In genomic region chr6:138620630-138621029, GRCh38 we compare ENCODE assay signal across 20 cellular contexts.
"Had no signal": no experiment of that assay in that cellular context is flagged by ENCODE, and none has a peak within 500 bp of the region (broad histone marks: within the 10 kb centered on the region; RNA-seq: fewer than 3 reads in every experiment).

No MANE protein-coding gene starts in this region.

- H3K27ac Mint-ChIP-seq: activated CD8-positive, alpha-beta T cell treated with anti-CD3 and anti-CD28 coated beads, Interleukin-2, amount 10 ng/mL, durations not matched to agents 7 days and 5 days; activated naive CD8-positive, alpha-beta T cell; activated T-cell treated with anti-CD3 and anti-CD28 coated beads, Interleukin-2, amount 50 U/mL, for 24 hours; activated T-helper 1 cell treated with anti-CD3 and anti-CD28 coated beads, Interleukin-12 subunit alpha, Interleukin-12 subunit beta, Interleukin-2, Interleukin-4 antibody, amounts not matched to agents 30 ng/mL and 10 ng/mL and 1 ng/mL, durations not matched to agents 14 hours and 24 hours and 36 hours; T-helper 1 cell treated with Interleukin-12 subunit alpha and Interleukin-12 subunit beta and Interleukin-4 antibody, amounts not matched to agents 30 μg/mL and 1 μg/mL, for 36 hours had no signal

- H3K27me3 Mint-ChIP-seq: activated naive CD8-positive, alpha-beta T cell had no signal

- H3K36me3 ChIP-seq: MG63 had no signal

- DNase-seq: activated CD4-positive, alpha-beta T cell treated with anti-CD3 and anti-CD28 coated beads for 48 hours; activated CD4-positive, alpha-beta T cell treated with anti-CD3 and anti-CD28 coated beads, Interleukin-2, amount 50 U/mL, for 4 hours; activated CD4-positive, CD25-positive, alpha-beta regulatory T cell treated with anti-CD3 and anti-CD28 coated beads, Interleukin-2, amount 50 U/mL, for 72 hours; activated CD8-positive, alpha-beta T cell treated with anti-CD3 and anti-CD28 coated beads, Interleukin-2, amount 10 ng/mL, durations not matched to agents 7 days and 5 days; activated effector memory CD4-positive, alpha-beta T cell treated with anti-CD3 and anti-CD28 coated beads, Interleukin-2, amount 50 U/mL, for 16 hours; activated naive CD4-positive, alpha-beta T cell treated with Interleukin-2 at 50 U/mL for 16 hours; activated T-cell treated with anti-CD3 and anti-CD28 coated beads, Interleukin-2, amount 50 U/mL, for 24 hours; MG63; MV-4-11; NCI-H1092 treated with DMSO at 0.1 percent for 48 hours; NCI-H1417 treated with DMSO at 0.1 percent for 48 hours; NCI-H187; NCI-H2227 treated with DMSO at 0.1 percent for 48 hours; NCI-H446 treated with DMSO at 0.1 percent for 48 hours; NCI-H526; PC-3 had no signal

- H3K27me3 ChIP-seq: MG63 had no signal

- H3K9me3 ChIP-seq: MG63 had no signal

- H3K9me3 Mint-ChIP-seq: activated T-cell treated with anti-CD3 and anti-CD28 coated beads, Interleukin-2, amount 50 U/mL, for 24 hours; activated T-helper 1 cell treated with anti-CD3 and anti-CD28 coated beads, Interleukin-12 subunit alpha, Interleukin-12 subunit beta, Interleukin-2, Interleukin-4 antibody, amounts not matched to agents 30 ng/mL and 10 ng/mL and 1 ng/mL, durations not matched to agents 14 hours and 24 hours and 36 hours; T-helper 1 cell treated with Interleukin-12 subunit alpha and Interleukin-12 subunit beta and Interleukin-4 antibody, amounts not matched to agents 30 μg/mL and 1 μg/mL, for 36 hours had no signal

- ATAC-seq: activated CD8-positive, alpha-beta T cell treated with anti-CD3 and anti-CD28 coated beads, Interleukin-2, amount 10 ng/mL, durations not matched to agents 7 days and 5 days; PC-3 had no signal

- H3K36me3 Mint-ChIP-seq: activated naive CD8-positive, alpha-beta T cell had no signal

- H3K4me3 ChIP-seq: MG63 had no signal

- H3K4me3 Mint-ChIP-seq: activated CD8-positive, alpha-beta T cell treated with anti-CD3 and anti-CD28 coated beads, Interleukin-2, amount 10 ng/mL, durations not matched to agents 7 days and 5 days; activated naive CD8-positive, alpha-beta T cell; activated T-cell treated with anti-CD3 and anti-CD28 coated beads, Interleukin-2, amount 50 U/mL, for 24 hours; activated T-helper 1 cell treated with anti-CD3 and anti-CD28 coated beads, Interleukin-12 subunit alpha, Interleukin-12 subunit beta, Interleukin-2, Interleukin-4 antibody, amounts not matched to agents 30 ng/mL and 10 ng/mL and 1 ng/mL, durations not matched to agents 14 hours and 24 hours and 36 hours; T-helper 1 cell treated with Interleukin-12 subunit alpha and Interleukin-12 subunit beta and Interleukin-4 antibody, amounts not matched to agents 30 μg/mL and 1 μg/mL, for 36 hours had no signal

- FAIRE-seq: RCC 7860 had no signal
